In the genomic region with DNA sequence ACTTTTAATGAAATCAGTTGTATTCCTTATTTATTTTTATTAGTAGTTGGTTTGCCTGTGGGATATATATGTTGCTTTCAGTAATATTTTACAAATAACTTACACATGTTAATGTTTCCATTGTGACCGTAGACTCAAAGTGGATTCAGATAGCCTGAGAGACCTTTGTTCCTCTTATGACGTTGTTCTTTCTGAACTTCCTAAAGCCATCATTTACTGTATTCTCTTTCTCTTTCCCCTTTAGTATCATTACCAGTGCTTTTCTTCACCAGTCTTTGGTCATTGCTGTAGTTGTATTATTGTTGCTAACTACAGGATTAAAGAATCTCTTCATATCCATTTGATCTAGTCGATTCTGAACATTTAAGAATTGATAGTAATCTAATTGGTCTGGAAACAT, we compare ENCODE assay signal across 11 cellular contexts. TPM values are rescaled to one million over a fixed set of nuclear protein-coding genes. Genes with fewer than 3 reads are reported as not detected.
DNase-seq lines count a peak whose midpoint lies in the region; ATAC-seq, FAIRE-seq and TF ChIP-seq lines count a peak whose summit lies in the region.
"Had no signal": no experiment of that assay in that cellular context is flagged by ENCODE, and none has a peak within 500 bp of the region (broad histone marks: within the 10 kb centered on the region; RNA-seq: fewer than 3 reads in every experiment).

No MANE protein-coding gene starts in this region.

- no peak overlapping the region for H3K9ac ChIP-seq in DND-41 (ENCODE audit: low read depth, low read length)
- no peak overlapping the region; the same call in 1 of the 2 replicates for H3K9ac ChIP-seq in OCI-LY1 (ENCODE audit: low read length)
- H3K9ac ChIP-seq in endocrine pancreas (ENCODE audit: control insufficient read depth, insufficient read depth, low read length), result no peak overlapping the region

- no peaks in the 10 kb centered on the region for H3F3A ChIP-seq in OCI-LY1 (ENCODE audit: insufficient read depth, low read length)

- no peak for ATAC-seq in DND-41 (ENCODE audit: insufficient read depth, low read depth)
- ATAC-seq: left cardiac atrium had no signal

- H3K27me3 ChIP-seq in DND-41 (ENCODE audit: insufficient read depth, low read length, poor library complexity) (no peaks in the 10 kb centered on the region), OCI-LY1 (ENCODE audit: insufficient read depth, low read length) (no peaks in the 10 kb centered on the region), endocrine pancreas (ENCODE audit: control insufficient read depth, insufficient read depth, low read length) (no peaks in the 10 kb centered on the region), small intestine (ENCODE audit: control insufficient read depth in 2 of 2, insufficient read depth in 2 of 2, low read length in 2 of 2) (no peaks in the 10 kb centered on the region), dorsolateral prefrontal cortex (no peaks in the 10 kb centered on the region), H7 (ENCODE audit: control insufficient read depth, insufficient read depth, low read length) (peaks cover 4% of the 10 kb centered on the region; the same call in 1 of the 2 replicates), hepatocyte (no peaks in the 10 kb centered on the region)

- WGBS in small intestine, 3 donors, result 13 to 46% (median 20%) methylated on average over 3 of the region's 3 CpGs
- WGBS in hepatocyte (ENCODE audit: low lambda C conversion rate, missing lambda C conversion rate), result 80% methylated on average over 3 of the region's 3 CpGs

- H3K9me3 ChIP-seq in DND-41 (ENCODE audit: insufficient read depth, low read length, severe bottlenecking) (no peaks in the 10 kb centered on the region), OCI-LY1 (ENCODE audit: low read length) (no peaks in the 10 kb centered on the region), endocrine pancreas (ENCODE audit: control insufficient read depth, low read length) (no peaks in the 10 kb centered on the region), small intestine (ENCODE audit: control insufficient read depth, low read depth) (no peaks in the 10 kb centered on the region), hepatocyte (ENCODE audit: low read depth) (no peaks in the 10 kb centered on the region)

- FAIRE-seq in small intestine (lab: Jason Lieb, UNC), result no peak

- H3K9me2 ChIP-seq in OCI-LY1 (ENCODE audit: low read depth, low read length) (no peaks in the 10 kb centered on the region), hepatocyte (replicated peaks; ENCODE audit: insufficient read depth) (no peaks in the 10 kb centered on the region)

- H3K27ac ChIP-seq in DND-41 (ENCODE audit: low read length), result no peak overlapping the region
- H3K27ac ChIP-seq in OCI-LY1 (ENCODE audit: low read depth, low read length, poor library complexity, severe bottlenecking), result peak overlapping the region; percentile 36
- H3K27ac ChIP-seq in small intestine (ENCODE audit: low read depth in 1 of 2, low read length in 1 of 2), result peak overlapping the region; percentile 3 to 74
- H3K27ac ChIP-seq in dorsolateral prefrontal cortex, result peak overlapping the region in 9 of 59 donors; percentile 5 to 99 (median 33)
- no peak overlapping the region for H3K27ac ChIP-seq in hepatocyte

- H3K79me2 ChIP-seq in DND-41 (ENCODE audit: insufficient read depth, low read length), result peaks cover 86% of the 10 kb centered on the region
- H3K79me2 ChIP-seq in OCI-LY1 (ENCODE audit: insufficient read depth, low read length), result peaks cover 80% of the 10 kb centered on the region
- H3K79me2 ChIP-seq in hepatocyte, result peaks cover 80% of the 10 kb centered on the region

- intact Hi-C loops in dorsolateral prefrontal cortex (cut with DNase I), result loop anchor here (5.0 kb wide), 3 partner anchors 127 to 283 kb away; partner anchors contain the start of gene TBC1D19 (in 1 of the 2)

- H3K4me2 ChIP-seq in DND-41 (ENCODE audit: insufficient read depth, low read length), result peak overlapping the region; percentile 96; the same call in 1 of the 2 replicates
- peak overlapping the region; percentile 85 for H3K4me2 ChIP-seq in OCI-LY1 (ENCODE audit: low read length)
- H3K4me2 ChIP-seq in hepatocyte, result no peak overlapping the region

- TF ChIP-seq CTCF in DND-41 (IDR thresholded peaks at IDR 0.05; ENCODE audit: borderline replicate concordance, extremely low read depth, low read length, poor library complexity, severe bottlenecking) (no peak), OCI-LY1 (IDR thresholded peaks at IDR 0.05; ENCODE audit: low read length) (no peak), dorsolateral prefrontal cortex (IDR thresholded peaks at IDR 0.05 in 54 of 56, conservative IDR thresholded peaks at IDR 0.05 in 2 of 56; ENCODE audit: low read depth in 1 of 56, partially characterized antibody in 56 of 56) (no peak), hepatocyte (IDR thresholded peaks at IDR 0.05; ENCODE audit: poor library complexity) (no peak)

- DNase-seq in DND-41 (no peak), small intestine (peak; percentile 76), dorsolateral prefrontal cortex (no peak), H7 (no peak), hepatocyte (ENCODE audit: low spot score) (no peak)
- DNase-seq: activated CD4-positive, alpha-beta memory T cell treated with anti-CD3 and anti-CD28 coated beads for 36 hours; effector CD4-positive, alpha-beta T cell; left cardiac atrium; NCI-H187 treated with DMSO at 0.1 percent for 48 hours had no signal

- H3K4me1 ChIP-seq in DND-41 (ENCODE audit: insufficient read depth, low read length), result peaks cover 59% of the 10 kb centered on the region
- H3K4me1 ChIP-seq in OCI-LY1 (ENCODE audit: insufficient read depth, low read length, severe bottlenecking), result peaks cover 62% of the 10 kb centered on the region
- peaks cover 32% of the 10 kb centered on the region for H3K4me1 ChIP-seq in endocrine pancreas (ENCODE audit: control insufficient read depth, insufficient read depth, low read length)
- peaks cover 2 to 9% of the 10 kb centered on the region in 2 donors for H3K4me1 ChIP-seq in small intestine (ENCODE audit: control insufficient read depth in 2 of 2, insufficient read depth in 1 of 2, low read depth in 1 of 2, low read length in 1 of 2)
- H3K4me1 ChIP-seq in hepatocyte (ENCODE audit: insufficient read depth), result peaks cover 14% of the 10 kb centered on the region

- H2AFZ ChIP-seq in DND-41 (ENCODE audit: low read depth, low read length) (no peak overlapping the region), OCI-LY1 (ENCODE audit: low read length) (no peak overlapping the region), hepatocyte (no peak overlapping the region)

- H3K4me3 ChIP-seq in DND-41 (ENCODE audit: low read depth in 1 of 2, low read length in 2 of 2) (no peak overlapping the region; a peak in 1 of 4 replicates), OCI-LY1 (ENCODE audit: low read depth, low read length, poor library complexity, severe bottlenecking) (peak overlapping the region; percentile 37), endocrine pancreas (ENCODE audit: control insufficient read depth, insufficient read depth, low read length) (peak overlapping the region; percentile 97), small intestine (ENCODE audit: low read depth in 1 of 2, low read length in 2 of 2) (no peak overlapping the region), dorsolateral prefrontal cortex (peak overlapping the region in 24 of 59 donors; percentile 2 to 96 (median 29)), H7 (ENCODE audit: insufficient read depth, low read depth, low read length) (no peak overlapping the region), hepatocyte (no peak overlapping the region)

- H4K20me1 ChIP-seq in DND-41 (ENCODE audit: insufficient read depth, low read length), result peaks cover 35% of the 10 kb centered on the region; the same call in 1 of the 2 replicates
- no peaks in the 10 kb centered on the region for H4K20me1 ChIP-seq in OCI-LY1 (ENCODE audit: insufficient read depth, low read length)
- peaks cover 4% of the 10 kb centered on the region for H4K20me1 ChIP-seq in hepatocyte (ENCODE audit: insufficient read depth, poor library complexity, severe bottlenecking)

- H3K36me3 ChIP-seq in DND-41 (ENCODE audit: insufficient read depth, low read length) (no peaks in the 10 kb centered on the region), OCI-LY1 (ENCODE audit: insufficient read depth, low read length) (peaks cover 3% of the 10 kb centered on the region; the same call in 1 of the 2 replicates), endocrine pancreas (ENCODE audit: control insufficient read depth, insufficient read depth, low read length) (no peaks in the 10 kb centered on the region), small intestine (ENCODE audit: control insufficient read depth in 2 of 2, insufficient read depth in 2 of 2, low read length in 2 of 2) (no peaks in the 10 kb centered on the region), H7 (replicated peaks; ENCODE audit: control insufficient read depth, insufficient read depth, low read length) (no peaks in the 10 kb centered on the region), hepatocyte (replicated peaks; ENCODE audit: insufficient read depth, low read depth) (no peaks in the 10 kb centered on the region)

RNA-seq across cellular contexts. Expression of gene STIM2, which starts 4.3 kb away (rescaled TPM):
- 10 to 100 TPM in 2 of 3 donors, 1 to 10 TPM in 1; 7.6 to 17.4 (median 14.1) TPM for polyA plus RNA-seq in small intestine
- 10 to 100 TPM; 29.4 to 57.1 (median 40.5) TPM for total RNA-seq in dorsolateral prefrontal cortex
- 13.3 and 27.3 TPM in 2 replicates for total RNA-seq in H7 (2014; rRNA removed; shearing (Covaris generic))
- total RNA-seq in hepatocyte, result 16.5 and 17.0 TPM in 2 replicates
- polyA plus RNA-seq in hepatocyte, result 12.2 and 13.2 TPM in 2 replicates

Comparison
In these comparisons a context has a peak if more than half of its experiments do, and no peak if none do; other contexts are left out.
1. H3K27ac ChIP-seq: peak in OCI-LY1 (single experiment) and small intestine (2 of 2); none in DND-41 (single experiment) and hepatocyte (single experiment).
2. H3K4me3 ChIP-seq: peak in OCI-LY1 (single experiment) and endocrine pancreas (single experiment); none in DND-41 (0 of 2), small intestine (0 of 2), H7 (single experiment) and hepatocyte (single experiment).